ENCODE assay signal across 12 cellular contexts in genomic region chr6:39330057-39330456, GRCh38. TPM values are rescaled to one million over a fixed set of nuclear protein-coding genes. Genes with fewer than 3 reads are reported as not detected.
A peak's percentile ranks its signal among the peaks of the same experiment; 100 is the strongest.
DNase-seq lines count a peak whose midpoint lies in the region; ATAC-seq and TF ChIP-seq lines count a peak whose summit lies in the region.
"Had no signal": no experiment of that assay in that cellular context is flagged by ENCODE, and none has a peak within 500 bp of the region (broad histone marks: within the 10 kb centered on the region; RNA-seq: fewer than 3 reads in every experiment).

No MANE protein-coding gene starts in this region.

- no peak overlapping the region for H2BK15ac ChIP-seq in mesenchymal stem cell (ENCODE audit: low read depth, poor library complexity, severe bottlenecking)

- H4K91ac ChIP-seq in mesenchymal stem cell (ENCODE audit: low read length) = no peak overlapping the region

- no peak overlapping the region for H3K23ac ChIP-seq in mesenchymal stem cell (ENCODE audit: low read length in 2 of 2)

- H2BK120ac ChIP-seq in mesenchymal stem cell (ENCODE audit: low read depth, low read length) = no peak overlapping the region

- H3K4me1 ChIP-seq in OCI-LY7 (ENCODE audit: insufficient read depth, low read length, poor library complexity, severe bottlenecking) = no peaks in the 10 kb centered on the region
- no peaks in the 10 kb centered on the region for H3K4me1 ChIP-seq in mesenchymal stem cell (ENCODE audit: control insufficient read depth, insufficient read depth, low read depth, low read length)
- H3K4me1 ChIP-seq: Caco-2 had no signal

- ATAC-seq in HG03097 (IDR thresholded peaks at IDR 0.05; ENCODE audit: low FRiP score, unreplicated experiment) (peak; percentile 71), natural killer cell (no peak)

- POLR2A ChIA-PET in OCI-LY7 (lab: Charles Lee) = no interaction called here

- H3K9ac ChIP-seq in mesenchymal stem cell (ENCODE audit: low read length) = no peak overlapping the region

- H3K4me1 Mint-ChIP-seq in CD14-positive monocyte (peaks cover 25% of the 10 kb centered on the region), natural killer cell (peaks cover 10 to 11% of the 10 kb centered on the region in 2 donors)

- H3K27ac Mint-ChIP-seq in CD14-positive monocyte = peak overlapping the region in 5 of 7 donors; percentile 18 to 89 (median 79)
- no peak overlapping the region for H3K27ac Mint-ChIP-seq in natural killer cell

- CTCF ChIA-PET in OCI-LY7 (lab: Charles Lee; ENCODE audit: unreplicated experiment) = no interaction called here

- no peak overlapping the region for H4K8ac ChIP-seq in mesenchymal stem cell (ENCODE audit: low read length)

- peaks cover 23 to 31% (median 27%) of the 10 kb centered on the region in 3 donors for H3K27me3 Mint-ChIP-seq in CD14-positive monocyte (ENCODE audit: low read depth in 3 of 3)
- peaks cover 0 to 12% of the 10 kb centered on the region in 2 donors for H3K27me3 Mint-ChIP-seq in natural killer cell (ENCODE audit: low read depth in 2 of 2)

- 89% methylated on average over 3 of the region's 3 CpGs for WGBS in mesenchymal stem cell

- H3K27ac ChIP-seq in OCI-LY7 (ENCODE audit: low read depth, low read length, poor library complexity, severe bottlenecking) (no peak overlapping the region), mesenchymal stem cell (ENCODE audit: low read length, poor library complexity, severe bottlenecking) (no peak overlapping the region)
- H3K27ac ChIP-seq: RWPE1 had no signal

- H3K14ac ChIP-seq in mesenchymal stem cell (ENCODE audit: low read length in 2 of 2) = no peak overlapping the region

- intact Hi-C loops in CD14-positive monocyte (cut with micrococcal nuclease) = no loop called here
- intact Hi-C loops in OCI-LY7 (cut with micrococcal nuclease; ENCODE audit: unreplicated experiment) = no loop called here
- intact Hi-C loops in natural killer cell (cut with micrococcal nuclease) = no loop called here

- DNase-seq in CD14-positive monocyte (ENCODE audit: low spot score) (peak; percentile 76), GM19240 (ENCODE audit: insufficient read length, low spot score) (peak; percentile 43), OCI-LY7 (ENCODE audit: low spot score) (peak; percentile 22), retina (no peak), natural killer cell (no peak), mesenchymal stem cell (no peak), cerebellar nuclear complex (lab: John Stamatoyannopoulos, UW) (no peak)
- DNase-seq: Caco-2 had no signal

- H3K27me3 ChIP-seq in mesenchymal stem cell (ENCODE audit: control insufficient read depth in 1 of 2, insufficient read depth in 1 of 2, low read length in 2 of 2) = peaks cover 36 to 69% of the 10 kb centered on the region in 2 experiments

- no peak overlapping the region for H2AK5ac ChIP-seq in mesenchymal stem cell (ENCODE audit: low read length, severe bottlenecking)

- H3K4me2 ChIP-seq in OCI-LY7 (ENCODE audit: low read length) (no peak overlapping the region), mesenchymal stem cell (ENCODE audit: low read length, poor library complexity, severe bottlenecking) (no peak overlapping the region)

- H2BK12ac ChIP-seq in mesenchymal stem cell (ENCODE audit: low read length in 2 of 2) = no peak overlapping the region

- no peaks in the 10 kb centered on the region for H3K36me3 ChIP-seq in OCI-LY7 (ENCODE audit: insufficient read depth, low read length)
- H3K36me3 ChIP-seq in mesenchymal stem cell (ENCODE audit: control insufficient read depth in 1 of 2, insufficient read depth in 2 of 2, low read depth in 1 of 2, low read length in 2 of 2) = no peaks in the 10 kb centered on the region

- H3K36me3 Mint-ChIP-seq in CD14-positive monocyte (peaks cover 0 to 2% of the 10 kb centered on the region in 2 donors), natural killer cell (no peaks in the 10 kb centered on the region)

- no peaks in the 10 kb centered on the region for H4K20me1 ChIP-seq in OCI-LY7 (ENCODE audit: insufficient read depth, low read length)

- H3K9me3 ChIP-seq in OCI-LY7 (ENCODE audit: low read length) (no peaks in the 10 kb centered on the region), mesenchymal stem cell (ENCODE audit: control insufficient read depth, low read length) (no peaks in the 10 kb centered on the region)
- H3K9me3 ChIP-seq: Caco-2 had no signal

- no peak overlapping the region for H3K18ac ChIP-seq in mesenchymal stem cell (ENCODE audit: low read depth in 1 of 2, low read length in 2 of 2)

- no TSS peak for BruUV-seq in OCI-LY7 (replicated peaks; lab: Mats Ljungman, UMichigan)

- H3K79me2 ChIP-seq in OCI-LY7 (ENCODE audit: insufficient read depth, low read depth, low read length) = no peaks in the 10 kb centered on the region

- H3K9me2 ChIP-seq in OCI-LY7 (ENCODE audit: insufficient read depth, low read length) = no peaks in the 10 kb centered on the region

- no peak overlapping the region for H2BK5ac ChIP-seq in mesenchymal stem cell (ENCODE audit: low read depth, low read length, poor library complexity, severe bottlenecking)

- no peak overlapping the region for H3K4ac ChIP-seq in mesenchymal stem cell (ENCODE audit: low read depth in 1 of 2, low read length in 2 of 2)

- no peak overlapping the region for H3K4me3 ChIP-seq in OCI-LY7 (ENCODE audit: low read depth, low read length, poor library complexity, severe bottlenecking)
- H3K4me3 ChIP-seq in mesenchymal stem cell (ENCODE audit: insufficient read depth in 1 of 2, low read depth in 1 of 2, low read length in 2 of 2) = no peak overlapping the region

- TF ChIP-seq CTCF in CD14-positive monocyte (IDR thresholded peaks at IDR 0.05) (no peak), OCI-LY7 (conservative IDR thresholded peaks at IDR 0.05; ENCODE audit: low read length) (no peak), natural killer cell (IDR thresholded peaks at IDR 0.05) (no peak)

- H3K4me3 Mint-ChIP-seq in CD14-positive monocyte = peak overlapping the region in 1 of 2 donors; percentile 36
- no peak overlapping the region for H3K4me3 Mint-ChIP-seq in natural killer cell

- no peaks in the 10 kb centered on the region for H3K79me1 ChIP-seq in mesenchymal stem cell (replicated peaks; ENCODE audit: low read length, poor library complexity, severe bottlenecking)

- H2AFZ ChIP-seq in OCI-LY7 (ENCODE audit: low read length) (no peak overlapping the region), mesenchymal stem cell (ENCODE audit: low read depth, low read length) (no peak overlapping the region)

- H3K9me3 Mint-ChIP-seq in CD14-positive monocyte = peaks cover 0 to 2% (median 0%) of the 10 kb centered on the region in 7 donors
- no peaks in the 10 kb centered on the region for H3K9me3 Mint-ChIP-seq in natural killer cell

RNA-seq across cellular contexts. Expression of gene KCNK16, which starts 7.6 kb away (rescaled TPM):
- polyA plus RNA-seq in CD14-positive monocyte = not detected
- total RNA-seq in OCI-LY7 (2014; rRNA removed; shearing (Covaris generic)) = not detected in 2 replicates
- total RNA-seq in OCI-LY7 (2022) (not detected in 2 replicates), natural killer cell (not detected)
- not detected for polyA plus RNA-seq in mesenchymal stem cell (2013, experiment 1 of 2)
- polyA plus RNA-seq in mesenchymal stem cell (2013, experiment 2 of 2) = not detected
- total RNA-seq: Caco-2, cerebellum, LHCN-M2 had no signal

RNA-seq across cellular contexts. Expression of gene KCNK17, which starts 15.8 kb away (rescaled TPM):
- polyA plus RNA-seq in CD14-positive monocyte = not detected
- not detected in 2 replicates for total RNA-seq in OCI-LY7 (2014; rRNA removed; shearing (Covaris generic))
- total RNA-seq in OCI-LY7 (2022) (not detected in 2 replicates), natural killer cell (under 1 TPM in 1 of 3 donors, not detected in 2; 0.24 TPM)
- polyA plus RNA-seq in mesenchymal stem cell (2013, experiment 1 of 2) = 0.03 TPM
- polyA plus RNA-seq in mesenchymal stem cell (2013, experiment 2 of 2) = 0.03 TPM
- total RNA-seq: Caco-2, LHCN-M2 had no signal

Comparison
In these comparisons a context has a peak if more than half of its experiments do, and no peak if none do; other contexts are left out.
1. DNase-seq: peak in CD14-positive monocyte (single experiment), GM19240 (single experiment) and OCI-LY7 (single experiment); none in retina (single experiment), natural killer cell (single experiment), mesenchymal stem cell (single experiment) and cerebellar nuclear complex (0 of 2).
2. H3K27ac Mint-ChIP-seq: peak in CD14-positive monocyte (5 of 7); none in natural killer cell (0 of 2).